ENCODE assay signal across 20 cellular contexts in the genomic region with DNA sequence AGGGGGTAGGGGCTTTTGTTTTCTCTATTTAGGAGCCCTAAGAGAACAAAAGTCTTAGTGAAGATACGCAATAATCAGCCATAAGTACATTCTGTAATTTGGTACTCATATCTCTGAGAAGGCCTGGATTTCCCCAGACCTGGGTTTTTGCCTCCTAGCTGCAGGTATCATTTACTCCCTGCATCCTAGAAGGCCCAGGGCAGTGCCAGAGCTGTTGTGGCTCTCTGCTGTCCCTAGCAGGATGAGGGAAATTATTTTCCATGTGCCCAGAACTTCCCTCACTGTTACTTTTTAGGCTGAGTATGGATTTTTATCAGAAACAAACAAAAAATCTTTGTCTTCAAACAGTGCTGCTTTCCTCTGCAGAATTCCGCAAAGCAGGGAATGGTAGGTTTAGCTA.
"Had no signal": no experiment of that assay in that cellular context is flagged by ENCODE, and none has a peak within 500 bp of the region (broad histone marks: within the 10 kb centered on the region; RNA-seq: fewer than 3 reads in every experiment).

No MANE protein-coding gene starts in this region.

- H3K27me3 Mint-ChIP-seq: memory B cell; natural killer cell treated with Interleukin-12 subunit alpha and Interleukin-12 subunit beta and Interleukin-15 and Interleukin-18, amount 100 ng/mL, for 72 hours; progenitor cell of endocrine pancreas had no signal

- H3K4me1 ChIP-seq: esophagus muscularis mucosa, gastrocnemius medialis, left ventricle myocardium inferior, lower lobe of right lung, neural progenitor cell, pancreas had no signal

- H3K36me3 Mint-ChIP-seq: memory B cell; natural killer cell treated with Interleukin-12 subunit alpha and Interleukin-12 subunit beta and Interleukin-15 and Interleukin-18, amount 100 ng/mL, for 72 hours; neural progenitor cell had no signal

- H3K9ac ChIP-seq: neural progenitor cell had no signal

- H3K4me1 Mint-ChIP-seq: memory B cell, neural progenitor cell had no signal

- H3K9me3 Mint-ChIP-seq: memory B cell, neural progenitor cell had no signal

- DNase-seq: effector memory CD4-positive, alpha-beta T cell; gastrocnemius medialis; glutamatergic neuron; kidney; left cardiac atrium; left ventricle myocardium inferior; lower lobe of right lung; midbrain; occipital lobe; pancreas; right cardiac atrium; small intestine; stimulated activated CD4-positive, alpha-beta T cell treated with anti-CD3 and anti-CD28 coated beads, Interleukin-12 subunit alpha, Interleukin-12 subunit beta, amount 100 ng/mL, for 4 hours; stimulated activated naive CD4-positive, alpha-beta T cell treated with Interleukin-2 at 50 U/mL for 16 hours had no signal

- H3K4me2 ChIP-seq: neural progenitor cell had no signal

- ATAC-seq: gastrocnemius medialis; left cardiac atrium; lower lobe of right lung; natural killer cell treated with Interleukin-12 subunit alpha and Interleukin-12 subunit beta and Interleukin-15 and Interleukin-18, amount 100 ng/mL, for 72 hours; pancreas; right cardiac atrium had no signal

- H3K27ac Mint-ChIP-seq: memory B cell; natural killer cell treated with Interleukin-12 subunit alpha and Interleukin-12 subunit beta and Interleukin-15 and Interleukin-18, amount 100 ng/mL, for 72 hours; neural progenitor cell; progenitor cell of endocrine pancreas had no signal

- H3K27ac ChIP-seq: epithelial cell of prostate, esophagus muscularis mucosa, gastrocnemius medialis, left ventricle myocardium inferior, lower lobe of right lung, neural progenitor cell, pancreas had no signal

- H3K9me3 ChIP-seq: esophagus muscularis mucosa, gastrocnemius medialis, left ventricle myocardium inferior, lower lobe of right lung, pancreas had no signal

- H3K4me3 Mint-ChIP-seq: memory B cell; natural killer cell treated with Interleukin-12 subunit alpha and Interleukin-12 subunit beta and Interleukin-15 and Interleukin-18, amount 100 ng/mL, for 72 hours; neural progenitor cell had no signal

- H2AFZ ChIP-seq: neural progenitor cell had no signal

- H3K27me3 ChIP-seq: esophagus muscularis mucosa, gastrocnemius medialis, neural progenitor cell, pancreas had no signal
